Comparison of ENCODE assay signal across 9 cellular contexts in the genomic region with DNA sequence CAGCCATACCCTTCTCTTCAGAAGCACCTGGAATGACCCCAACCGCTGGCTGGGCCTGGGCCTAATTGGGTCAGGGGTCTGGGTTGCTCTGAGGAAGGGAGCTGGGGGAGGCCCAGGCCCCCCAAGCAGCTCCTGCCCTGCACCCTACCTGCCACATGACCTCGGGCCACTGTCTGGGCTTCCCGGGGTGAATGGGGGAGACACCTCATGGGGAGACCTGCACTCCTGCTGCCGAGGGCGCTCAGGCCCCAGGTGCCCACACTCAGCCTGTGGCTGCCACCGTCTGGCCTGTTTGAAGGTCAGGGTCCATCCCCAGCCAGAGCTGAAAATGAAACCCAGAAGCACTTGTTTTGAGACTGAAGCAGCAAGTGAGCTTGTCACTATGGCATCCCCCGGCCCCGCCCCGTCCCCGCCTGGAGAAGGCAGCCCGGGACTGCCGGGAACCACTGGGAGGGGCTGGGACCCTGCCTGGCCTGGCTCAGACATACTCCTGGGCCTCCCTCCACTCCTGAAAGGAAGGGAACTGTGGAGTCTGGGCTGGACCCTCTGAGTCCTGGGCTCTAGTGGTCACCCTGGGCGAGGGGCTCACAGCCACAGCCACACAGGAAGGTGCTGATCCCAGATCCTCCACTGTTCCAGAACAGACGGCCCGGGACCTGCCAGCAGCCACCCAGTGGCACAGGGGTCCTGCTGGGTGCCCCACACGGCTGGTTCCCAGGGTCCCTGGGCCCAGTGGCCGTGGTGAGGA. TPM values are rescaled to one million over a fixed set of nuclear protein-coding genes. Genes with fewer than 3 reads are reported as not detected.
DNase-seq lines count a peak whose midpoint lies in the region; ATAC-seq lines count a peak whose summit lies in the region.
"Had no signal": no experiment of that assay in that cellular context is flagged by ENCODE, and none has a peak within 500 bp of the region (broad histone marks: within the 10 kb centered on the region; RNA-seq: fewer than 3 reads in every experiment).

No MANE protein-coding gene starts in this region.

- no peaks in the 10 kb centered on the region for H3K36me3 ChIP-seq in SJCRH30

- DNase-seq in G401 (ENCODE audit: low spot score) (peak; percentile 22), SJCRH30 (peak; percentile 29), glomerular visceral epithelial cell (ENCODE audit: extremely low spot score) (peak; percentile 56), posterior vena cava (ENCODE audit: low spot score) (peak; percentile 96), NCI-H510A (lab: John Stamatoyannopoulos, UW) (no peak), T-helper 1 cell (no peak)
- no peak for DNase-seq in activated CD4-positive, alpha-beta T cell treated with anti-CD3 and anti-CD28 coated beads for 1 hour

- H3K4me3 ChIP-seq in SJCRH30 = no peak overlapping the region

- no peak for ATAC-seq in GM18868 (IDR thresholded peaks at IDR 0.05; ENCODE audit: unreplicated experiment)

- H3K27me3 ChIP-seq in SJCRH30 = no peaks in the 10 kb centered on the region

- H3K4me1 ChIP-seq in SJCRH30 = no peaks in the 10 kb centered on the region

- in situ Hi-C loops in G401 (cut with HindIII; ENCODE audit: low sequenced_read_pairs) = no loop called here

- H3K9me3 ChIP-seq in SJCRH30 (replicated peaks) = no peaks in the 10 kb centered on the region

- intact Hi-C loops in posterior vena cava (cut with DNase I) = no loop called here

- no peak overlapping the region for H3K27ac ChIP-seq in SJCRH30
- H3K27ac ChIP-seq: parathyroid adenoma had no signal

RNA-seq across cellular contexts. Expression of a gene that starts 7.4 kb away (rescaled TPM):
- total RNA-seq in G401 (2014; rRNA removed; shearing (Covaris generic)) = 12.3 and 13.0 TPM in 2 replicates
- 1.1 and 1.3 TPM in 2 replicates for total RNA-seq in SJCRH30 (2014; rRNA removed; shearing (Covaris generic))
- 10 to 100 TPM; 33.3 to 38.5 TPM for total RNA-seq in posterior vena cava

RNA-seq across cellular contexts. Expression of a gene that starts 37.5 kb away (rescaled TPM):
- total RNA-seq in G401 (2014; rRNA removed; shearing (Covaris generic)) = 96.8 and 104 TPM in 2 replicates
- 25.1 and 27.7 TPM in 2 replicates for total RNA-seq in SJCRH30 (2014; rRNA removed; shearing (Covaris generic))
- 10 to 100 TPM; 50.3 to 55.1 TPM for total RNA-seq in posterior vena cava

Comparison
In these comparisons a context has a peak if more than half of its experiments do, and no peak if none do; other contexts are left out.
1. DNase-seq: peak in G401 (single experiment), SJCRH30 (2 of 2), glomerular visceral epithelial cell (single experiment) and posterior vena cava (single experiment); none in activated CD4-positive, alpha-beta T cell treated with anti-CD3 and anti-CD28 coated beads for 1 hour (single experiment), NCI-H510A (single experiment) and T-helper 1 cell (0 of 5).